Comparison of ENCODE assay signal across 15 cellular contexts in genomic region chr9:419571-420156, GRCh38.
A peak's percentile ranks its signal among the peaks of the same experiment; 100 is the strongest.
DNase-seq lines count a peak whose midpoint lies in the region; ATAC-seq and TF ChIP-seq lines count a peak whose summit lies in the region.
"Had no signal": no experiment of that assay in that cellular context is flagged by ENCODE, and none has a peak within 500 bp of the region (broad histone marks: within the 10 kb centered on the region; RNA-seq: fewer than 3 reads in every experiment).

No MANE protein-coding gene starts in this region.

- POLR2A ChIA-PET in PC-3 (lab: Charles Lee; ENCODE audit: unreplicated experiment): no interaction called here

- H3K36me3 ChIP-seq in PC-3 (ENCODE audit: low read depth, low read length) (no peaks in the 10 kb centered on the region), left ventricle myocardium inferior (no peaks in the 10 kb centered on the region)

- H3K9me3 ChIP-seq in PC-3 (ENCODE audit: low read length): no peaks in the 10 kb centered on the region
- H3K9me3 ChIP-seq in left ventricle myocardium inferior (replicated peaks): no peaks in the 10 kb centered on the region
- H3K9me3 ChIP-seq: heart right ventricle had no signal

- H3K79me2 ChIP-seq in PC-3 (ENCODE audit: low read length): no peaks in the 10 kb centered on the region

- DNase-seq in EH (ENCODE audit: low read depth): peak; percentile 1
- peak; percentile 69 for DNase-seq in PC-3
- DNase-seq in epidermal melanocyte (ENCODE audit: insufficient read length, low spot score): peak; percentile 61
- DNase-seq in retinal pigment epithelial cell (ENCODE audit: low read depth): peak; percentile 97
- no peak for DNase-seq in SHP77 treated with DMSO at 0.1 percent for 48 hours (lab: John Stamatoyannopoulos, UW)
- DNase-seq in left ventricle myocardium inferior: no peak
- no peak for DNase-seq in stimulated activated CD4-positive, alpha-beta T cell treated with anti-CD3 and anti-CD28 coated beads, Interleukin-12 subunit alpha, Interleukin-12 subunit beta, amount 100 ng/mL, for 4 hours
- DNase-seq in activated naive CD8-positive, alpha-beta T cell treated with anti-CD3 and anti-CD28 coated beads, Interleukin-2, amount 50 U/mL, for 24 hours: no peak
- DNase-seq: activated CD4-positive, alpha-beta T cell treated with anti-CD3 and anti-CD28 coated beads for 1 hour; effector memory CD8-positive, alpha-beta T cell; GF-D8; heart right ventricle; MM.1S; T-helper 1 cell had no signal

- intact Hi-C loops in PC-3 (cut with micrococcal nuclease): no loop called here
- intact Hi-C loops in left ventricle myocardium inferior (cut with micrococcal nuclease): no loop called here

- no peaks in the 10 kb centered on the region for H4K20me1 ChIP-seq in PC-3 (ENCODE audit: low read length)

- H3K36me3 Mint-ChIP-seq in activated naive CD8-positive, alpha-beta T cell treated with anti-CD3 and anti-CD28 coated beads, Interleukin-2, amount 50 U/mL, for 24 hours (ENCODE audit: low read depth): peaks cover 40% of the 10 kb centered on the region

- peak overlapping the region; percentile 42; the same call in 1 of the 2 replicates for H2AFZ ChIP-seq in PC-3 (ENCODE audit: low read length)

- no peaks in the 10 kb centered on the region for H3K27me3 Mint-ChIP-seq in activated naive CD8-positive, alpha-beta T cell treated with anti-CD3 and anti-CD28 coated beads, Interleukin-2, amount 50 U/mL, for 24 hours
- H3K27me3 Mint-ChIP-seq: effector memory CD8-positive, alpha-beta T cell had no signal

- TF ChIP-seq CTCF in PC-3 (conservative IDR thresholded peaks at IDR 0.05; ENCODE audit: low read depth, low read length): no peak
- no peak for TF ChIP-seq CTCF in retinal pigment epithelial cell (conservative IDR thresholded peaks at IDR 0.05; ENCODE audit: low read depth, low read length)
- no peak for TF ChIP-seq CTCF in left ventricle myocardium inferior (IDR thresholded peaks at IDR 0.05; ENCODE audit: borderline replicate concordance)

- H3K4me1 Mint-ChIP-seq in activated naive CD8-positive, alpha-beta T cell treated with anti-CD3 and anti-CD28 coated beads, Interleukin-2, amount 50 U/mL, for 24 hours: no peaks in the 10 kb centered on the region

- ATAC-seq in PC-3: peak; percentile 92
- no peak for ATAC-seq in activated naive CD8-positive, alpha-beta T cell treated with anti-CD3 and anti-CD28 coated beads, Interleukin-2, amount 50 U/mL, for 24 hours
- ATAC-seq: effector memory CD8-positive, alpha-beta T cell; heart right ventricle; left lobe of liver had no signal

- H3K4me1 ChIP-seq in PC-3 (ENCODE audit: insufficient read depth, low read length) (peaks cover 17% of the 10 kb centered on the region), left ventricle myocardium inferior (no peaks in the 10 kb centered on the region)
- H3K4me1 ChIP-seq: heart right ventricle had no signal

- H3F3A ChIP-seq in PC-3 (ENCODE audit: low read length, unreplicated experiment): no peaks in the 10 kb centered on the region

- H3K4me3 ChIP-seq in PC-3 (ENCODE audit: low read length) (no peak overlapping the region), retinal pigment epithelial cell (ENCODE audit: low read length) (no peak overlapping the region), left ventricle myocardium inferior (no peak overlapping the region)
- H3K4me3 ChIP-seq: heart right ventricle had no signal

- CTCF ChIA-PET in PC-3 (lab: Charles Lee): no interaction called here

- H3K4me2 ChIP-seq in PC-3 (ENCODE audit: low read length): peak overlapping the region; percentile 47; the same call in 1 of the 2 replicates

- H3K9ac ChIP-seq in PC-3 (ENCODE audit: low read length): no peak overlapping the region

- BruUV-seq in PC-3 (replicated peaks; lab: Mats Ljungman, UMichigan): no TSS peak

- H3K27ac ChIP-seq in PC-3 (ENCODE audit: low read length) (peak overlapping the region; percentile 41), left ventricle myocardium inferior (replicated peaks) (no peak overlapping the region)
- H3K27ac ChIP-seq: heart right ventricle had no signal

- no peaks in the 10 kb centered on the region for H3K9me2 ChIP-seq in PC-3 (replicated peaks; ENCODE audit: low read length)

- H3K27ac Mint-ChIP-seq in activated naive CD8-positive, alpha-beta T cell treated with anti-CD3 and anti-CD28 coated beads, Interleukin-2, amount 50 U/mL, for 24 hours: no peak overlapping the region

- H3K4me3 Mint-ChIP-seq in activated naive CD8-positive, alpha-beta T cell treated with anti-CD3 and anti-CD28 coated beads, Interleukin-2, amount 50 U/mL, for 24 hours: no peak overlapping the region
- H3K4me3 Mint-ChIP-seq: effector memory CD8-positive, alpha-beta T cell had no signal

- H3K9me3 Mint-ChIP-seq in activated naive CD8-positive, alpha-beta T cell treated with anti-CD3 and anti-CD28 coated beads, Interleukin-2, amount 50 U/mL, for 24 hours: no peaks in the 10 kb centered on the region
- H3K9me3 Mint-ChIP-seq: effector memory CD8-positive, alpha-beta T cell had no signal

- no peaks in the 10 kb centered on the region for H3K27me3 ChIP-seq in PC-3 (ENCODE audit: low read length)
- H3K27me3 ChIP-seq in left ventricle myocardium inferior (ENCODE audit: low read depth): no peaks in the 10 kb centered on the region
- H3K27me3 ChIP-seq: heart right ventricle had no signal

Comparison
In these comparisons a context has a peak if more than half of its experiments do, and no peak if none do; other contexts are left out.
1. DNase-seq: peak in EH (single experiment), PC-3 (single experiment), epidermal melanocyte (single experiment) and retinal pigment epithelial cell (single experiment); none in SHP77 treated with DMSO at 0.1 percent for 48 hours (single experiment), left ventricle myocardium inferior (single experiment), stimulated activated CD4-positive, alpha-beta T cell treated with anti-CD3 and anti-CD28 coated beads, Interleukin-12 subunit alpha, Interleukin-12 subunit beta, amount 100 ng/mL, for 4 hours (single experiment) and activated naive CD8-positive, alpha-beta T cell treated with anti-CD3 and anti-CD28 coated beads, Interleukin-2, amount 50 U/mL, for 24 hours (single experiment).